In genomic region chr4:128288689-128289106, GRCh38 we compare ENCODE assay signal across 8 cellular contexts. TPM values are rescaled to one million over a fixed set of nuclear protein-coding genes. Genes with fewer than 3 reads are reported as not detected.
DNase-seq lines count a peak whose midpoint lies in the region; ATAC-seq and TF ChIP-seq lines count a peak whose summit lies in the region.

No MANE protein-coding gene starts in this region.

- no peaks in the 10 kb centered on the region for H3K27me3 Mint-ChIP-seq in activated naive CD8-positive, alpha-beta T cell

- H3K4me1 ChIP-seq in left ventricle myocardium inferior (peaks cover 50% of the 10 kb centered on the region), iPS-15b (ENCODE audit: control insufficient read depth, insufficient read depth, low read length) (no peaks in the 10 kb centered on the region), skeletal muscle tissue (ENCODE audit: control insufficient read depth in 3 of 3, insufficient read depth in 3 of 3, low read length in 3 of 3) (peaks cover 13 to 14% (median 14%) of the 10 kb centered on the region in 3 donors)

- H3K36me3 Mint-ChIP-seq in activated naive CD8-positive, alpha-beta T cell: peaks cover 2% of the 10 kb centered on the region

- H3K9ac ChIP-seq in iPS-15b (ENCODE audit: low read depth, low read length): peak overlapping the region; percentile 79
- peak overlapping the region; percentile 75 to 94 (median 93) for H3K9ac ChIP-seq in skeletal muscle tissue (ENCODE audit: low read depth in 1 of 3, low read length in 3 of 3)

- intact Hi-C loops in left ventricle myocardium inferior (cut with micrococcal nuclease): no loop called here
- intact Hi-C loops in cardiac septum (cut with DNase I): loop anchor here (2.0 to 10.0 kb wide), 6 partner anchors 20 to 576 kb away; partner anchors contain the start of gene LARP1B

- peaks cover 37% of the 10 kb centered on the region for H3K4me1 Mint-ChIP-seq in activated naive CD8-positive, alpha-beta T cell (ENCODE audit: low read depth)

- no peak for TF ChIP-seq CTCF in left ventricle myocardium inferior (IDR thresholded peaks at IDR 0.05; ENCODE audit: borderline replicate concordance)

- no peak for DNase-seq in left ventricle myocardium inferior
- no peak for DNase-seq in cardiac septum (ENCODE audit: low spot score)
- DNase-seq in NCI-H460 (ENCODE audit: extremely low read depth, low read depth): peak; percentile 15
- DNase-seq in NCI-H446 treated with DMSO at 0.1 percent for 48 hours (lab: John Stamatoyannopoulos, UW): no peak

- no peaks in the 10 kb centered on the region for H3K36me3 ChIP-seq in left ventricle myocardium inferior
- no peaks in the 10 kb centered on the region for H3K36me3 ChIP-seq in iPS-15b (ENCODE audit: control insufficient read depth, insufficient read depth, low read length)
- H3K36me3 ChIP-seq in skeletal muscle tissue (ENCODE audit: control insufficient read depth in 3 of 3, insufficient read depth in 3 of 3, low read length in 3 of 3): no peaks in the 10 kb centered on the region

- no peaks in the 10 kb centered on the region for H3K27me3 ChIP-seq in left ventricle myocardium inferior (ENCODE audit: low read depth)
- H3K27me3 ChIP-seq in iPS-15b (ENCODE audit: control insufficient read depth, insufficient read depth, low read length): no peaks in the 10 kb centered on the region
- no peaks in the 10 kb centered on the region for H3K27me3 ChIP-seq in skeletal muscle tissue (ENCODE audit: control insufficient read depth in 3 of 3, insufficient read depth in 3 of 3, low read length in 3 of 3)

- H3K27ac ChIP-seq in left ventricle myocardium inferior (replicated peaks) (peak overlapping the region; percentile 94), skeletal muscle tissue (ENCODE audit: low read depth, low read length) (peak overlapping the region; percentile 94)

- no peaks in the 10 kb centered on the region for H3K9me3 Mint-ChIP-seq in activated naive CD8-positive, alpha-beta T cell (ENCODE audit: low read depth)

- peak overlapping the region; percentile 92 for H3K4me3 Mint-ChIP-seq in activated naive CD8-positive, alpha-beta T cell

- H3K27ac Mint-ChIP-seq in activated naive CD8-positive, alpha-beta T cell: peak overlapping the region; percentile 97

- H3K9me3 ChIP-seq in left ventricle myocardium inferior (replicated peaks): no peaks in the 10 kb centered on the region
- no peaks in the 10 kb centered on the region for H3K9me3 ChIP-seq in iPS-15b (ENCODE audit: control insufficient read depth, insufficient read depth, low read length)
- H3K9me3 ChIP-seq in skeletal muscle tissue (ENCODE audit: control insufficient read depth in 3 of 3, low read length in 3 of 3): no peaks in the 10 kb centered on the region

- no peak for ATAC-seq in HG03521 (IDR thresholded peaks at IDR 0.05; ENCODE audit: unreplicated experiment)

- H3K4me3 ChIP-seq in left ventricle myocardium inferior: peak overlapping the region; percentile 90
- H3K4me3 ChIP-seq in iPS-15b (ENCODE audit: low read depth, low read length): peak overlapping the region; percentile 84
- H3K4me3 ChIP-seq in skeletal muscle tissue (ENCODE audit: low read length in 3 of 3): peak overlapping the region; percentile 75 to 92 (median 89)

RNA-seq across cellular contexts. Expression of gene PGRMC2, which starts 1.1 kb away (rescaled TPM):
- total RNA-seq in left ventricle myocardium inferior (65.4 TPM), cardiac septum (61.9 TPM), skeletal muscle tissue (28.2 TPM)
- 19.9 and 21.2 TPM in 2 replicates for total RNA-seq in NCI-H460 (2014; rRNA removed; shearing (Covaris generic))
- 15.8 and 30.8 TPM in 2 replicates for polyA plus RNA-seq in NCI-H460 (2014; cell fraction: nucleus; rRNA removed)
